16 cellular contexts compared by ENCODE assay signal in the genomic region with DNA sequence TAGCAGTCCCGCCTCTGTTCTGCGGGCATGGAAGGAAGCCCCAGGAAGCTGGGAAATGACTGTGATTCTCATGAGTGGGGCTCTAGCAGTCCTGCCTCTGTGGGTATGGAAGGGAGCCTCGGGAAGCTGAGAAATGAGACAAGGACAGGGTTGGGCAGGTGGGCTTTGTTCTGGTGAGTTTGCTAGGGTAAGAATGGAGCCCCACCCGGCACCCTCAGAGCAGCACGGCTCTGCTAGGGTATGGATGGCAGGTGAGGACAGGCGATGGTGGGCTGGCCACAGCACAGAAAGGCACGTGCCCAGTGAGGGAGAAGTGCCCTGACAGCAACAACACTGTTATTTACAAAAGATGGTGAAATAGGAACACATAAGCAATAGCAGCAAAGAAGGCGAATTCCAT. TPM values are rescaled to one million over a fixed set of nuclear protein-coding genes. Genes with fewer than 3 reads are reported as not detected.
DNase-seq lines count a peak whose midpoint lies in the region; TF ChIP-seq lines count a peak whose summit lies in the region.
"Had no signal": no experiment of that assay in that cellular context is flagged by ENCODE, and none has a peak within 500 bp of the region (broad histone marks: within the 10 kb centered on the region; RNA-seq: fewer than 3 reads in every experiment).

No MANE protein-coding gene starts in this region.

- DNase-seq in Calu3 (no peak), ecto neural progenitor cell (ENCODE audit: low spot score) (peak; percentile 9), tibial artery (no peak), mesenteric fat pad (ENCODE audit: low spot score) (no peak), NCI-H510A treated with DMSO at 0.1 percent for 48 hours (lab: John Stamatoyannopoulos, UW) (no peak), occipital lobe (lab: John Stamatoyannopoulos, UW) (no peak)
- DNase-seq: C1 segment of cervical spinal cord, DND-41, H7, KG1, NCI-H187, NCI-H2107, NCI-H524, NCI-H82, SIG-M5 had no signal

- intact Hi-C loops in Calu3 (cut with micrococcal nuclease; ENCODE audit: unreplicated experiment), result no loop called here
- intact Hi-C loops in tibial artery (cut with DNase I; ENCODE audit: low total_unique reads), result no loop called here

- no peaks in the 10 kb centered on the region for H3K9me3 ChIP-seq in neutrophil
- H3K9me3 ChIP-seq in tibial artery, result no peaks in the 10 kb centered on the region

- TF ChIP-seq CTCF in Calu3 (IDR thresholded peaks at IDR 0.05; ENCODE audit: unreplicated experiment), result no peak
- no peak for TF ChIP-seq CTCF in neutrophil (IDR thresholded peaks at IDR 0.05)
- TF ChIP-seq CTCF in tibial artery (IDR thresholded peaks at IDR 0.05), result no peak

- H3K27me3 ChIP-seq in neutrophil (no peaks in the 10 kb centered on the region), tibial artery (no peaks in the 10 kb centered on the region)

- H3K9me3 Mint-ChIP-seq in Calu3 (ENCODE audit: low read depth, unreplicated experiment), result no peaks in the 10 kb centered on the region

- H3K4me3 ChIP-seq in neutrophil (ENCODE audit: low read depth in 1 of 2, low read length in 1 of 2) (no peak overlapping the region), tibial artery (no peak overlapping the region)

- H3K27ac ChIP-seq in neutrophil (peak overlapping the region; percentile 47), tibial artery (peak overlapping the region; percentile 18 to 45)

- no peak overlapping the region for H3K4me3 Mint-ChIP-seq in Calu3 (ENCODE audit: low read depth, unreplicated experiment)

- H3K36me3 Mint-ChIP-seq in Calu3 (ENCODE audit: insufficient read depth, unreplicated experiment), result peaks cover 37% of the 10 kb centered on the region

- BruUV-seq in Calu3 (replicated peaks; lab: Mats Ljungman, UMichigan), result no TSS peak

- H3K4me1 ChIP-seq in neutrophil (ENCODE audit: control insufficient read depth in 1 of 2, insufficient read depth in 1 of 2, low read depth in 1 of 2, low read length in 1 of 2) (peaks cover 10 to 15% of the 10 kb centered on the region in 2 experiments), tibial artery (peaks cover 0 to 88% (median 46%) of the 10 kb centered on the region in 4 donors)

- H3K27me3 Mint-ChIP-seq in Calu3 (ENCODE audit: unreplicated experiment), result no peaks in the 10 kb centered on the region

- H3K4me1 Mint-ChIP-seq in Calu3 (ENCODE audit: low read depth, unreplicated experiment), result peaks cover 61% of the 10 kb centered on the region

- CTCF ChIA-PET in Calu3 (lab: Charles Lee), result no interaction called here

- peaks cover 20% of the 10 kb centered on the region for H3K36me3 ChIP-seq in neutrophil
- peaks cover 0 to 4% (median 0%) of the 10 kb centered on the region in 3 donors for H3K36me3 ChIP-seq in tibial artery

- peak overlapping the region; percentile 40 for H3K27ac Mint-ChIP-seq in Calu3 (ENCODE audit: unreplicated experiment)

RNA-seq across cellular contexts. Expression of gene SVIL, which starts 39.6 kb away (rescaled TPM):
- total RNA-seq in Calu3 (2022), result 111 and 147 TPM in 2 replicates
- 100 TPM for total RNA-seq in mesenteric fat pad
- total RNA-seq in occipital lobe, result 14.5 TPM
